Comparison of ENCODE assay signal across 21 cellular contexts in genomic region chr2:54649633-54650032, GRCh38.
DNase-seq lines count a peak whose midpoint lies in the region; ATAC-seq and TF ChIP-seq lines count a peak whose summit lies in the region.
"Had no signal": no experiment of that assay in that cellular context is flagged by ENCODE, and none has a peak within 500 bp of the region (broad histone marks: within the 10 kb centered on the region; RNA-seq: fewer than 3 reads in every experiment).

No MANE protein-coding gene starts in this region.

- H3K56ac ChIP-seq in IMR-90 (ENCODE audit: extremely low read depth, insufficient read depth, low read length): no peak overlapping the region

- no peak overlapping the region for H2BK120ac ChIP-seq in IMR-90 (ENCODE audit: low read depth, low read length)

- no peak overlapping the region for H2AK5ac ChIP-seq in IMR-90 (ENCODE audit: low read depth, low read length)

- peaks cover 0 to 20% of the 10 kb centered on the region in 2 experiments; a peak in 3 of 4 replicates for H3K79me1 ChIP-seq in IMR-90 (ENCODE audit: low read depth in 1 of 2, low read length in 2 of 2)

- H3K9me3 ChIP-seq in IMR-90 (ENCODE audit: control insufficient read depth, insufficient read depth, low read length) (no peaks in the 10 kb centered on the region), mammary epithelial cell (replicated peaks; ENCODE audit: insufficient read depth, low read length) (no peaks in the 10 kb centered on the region)
- H3K9me3 ChIP-seq: BE2C had no signal

- H4K8ac ChIP-seq in IMR-90 (ENCODE audit: low read depth in 2 of 2, low read length in 2 of 2): no peak overlapping the region

- no peak overlapping the region for H2BK15ac ChIP-seq in IMR-90 (ENCODE audit: low read depth, low read length)

- peaks cover 13% of the 10 kb centered on the region for H3K9me1 ChIP-seq in IMR-90 (ENCODE audit: insufficient read depth, low read length)

- no peak overlapping the region for H4K5ac ChIP-seq in IMR-90 (ENCODE audit: low read depth, low read length)

- H3K4ac ChIP-seq in IMR-90 (ENCODE audit: low read depth, low read length): no peak overlapping the region

- peaks cover 79% of the 10 kb centered on the region for H3K36me3 Mint-ChIP-seq in T-helper 2 cell treated with Interferon-gamma antibody and Interleukin-4, amounts not matched to agents 5 μg/mL and 100 μg/mL, for 36 hours (ENCODE audit: low read depth)
- H3K36me3 Mint-ChIP-seq in stimulated activated effector memory CD8-positive, alpha-beta T cell treated with anti-CD3 and anti-CD28 coated beads, Interleukin-12 subunit alpha, Interleukin-12 subunit beta, amount 100 ng/mL, for 72 hours: peaks cover 92% of the 10 kb centered on the region
- H3K36me3 Mint-ChIP-seq in activated naive CD8-positive, alpha-beta T cell treated with anti-CD3 and anti-CD28 coated beads for 36 hours: peaks cover 21% of the 10 kb centered on the region

- H3K4me1 ChIP-seq in IMR-90 (ENCODE audit: control insufficient read depth, insufficient read depth, low read length) (no peaks in the 10 kb centered on the region), mammary epithelial cell (ENCODE audit: insufficient read depth, low read length) (no peaks in the 10 kb centered on the region)
- H3K4me1 ChIP-seq: BE2C had no signal

- no peak for TF ChIP-seq RAD21 in IMR-90 (IDR thresholded peaks at IDR 0.05; ENCODE audit: low read length)

- no peak for ATAC-seq in IMR-90 (ENCODE audit: low read depth)
- no peak for ATAC-seq in stimulated activated effector memory CD8-positive, alpha-beta T cell treated with anti-CD3 and anti-CD28 coated beads, Interleukin-12 subunit alpha, Interleukin-12 subunit beta, amount 100 ng/mL, for 72 hours
- no peak for ATAC-seq in GM21576 (IDR thresholded peaks at IDR 0.05; ENCODE audit: unreplicated experiment)

- no peak overlapping the region for H4K91ac ChIP-seq in IMR-90 (ENCODE audit: insufficient read depth, low read depth, low read length)

- TF ChIP-seq POLR2A in IMR-90 (IDR thresholded peaks at IDR 0.05; ENCODE audit: low read depth, low read length): no peak

- no peak for DNase-seq in T-helper 2 cell treated with Interferon-gamma antibody and Interleukin-4, amounts not matched to agents 5 μg/mL and 100 μg/mL, for 36 hours (ENCODE audit: low spot score)
- DNase-seq in T-helper 2 cell (no peak), IMR-90 (no peak), mammary epithelial cell (no peak), NCI-H128 (lab: John Stamatoyannopoulos, UW; ENCODE audit: unreplicated experiment) (no peak)
- DNase-seq in stimulated activated effector memory CD8-positive, alpha-beta T cell treated with anti-CD3 and anti-CD28 coated beads, Interleukin-12 subunit alpha, Interleukin-12 subunit beta, amount 100 ng/mL, for 72 hours (ENCODE audit: low spot score in 2 of 2): no peak
- DNase-seq in activated naive CD8-positive, alpha-beta T cell treated with anti-CD3 and anti-CD28 coated beads for 36 hours: no peak
- DNase-seq: ACHN, BE2C, DMS53, HCEC 1CT, NCI-H1092, NCI-H1436, NCI-H187 treated with DMSO at 0.1 percent for 48 hours, NCI-H69, SIG-M5 had no signal

- POLR2A ChIA-PET in IMR-90 (lab: Charles Lee; ENCODE audit: unreplicated experiment): no interaction called here

- 96% methylated on average over 6 of the region's 12 CpGs; no CpG with 5 or more reads in 1 of the 2 experiments for WGBS in IMR-90 (ENCODE audit: extremely low coverage in 2 of 2, insufficient read length in 1 of 2), 2 experiments
- WGBS in mammary epithelial cell (ENCODE audit: low coverage, missing lambda C conversion rate): 92% methylated on average over 10 of the region's 12 CpGs

- no peaks in the 10 kb centered on the region for H3K9me3 Mint-ChIP-seq in T-helper 2 cell treated with Interferon-gamma antibody and Interleukin-4, amounts not matched to agents 5 μg/mL and 100 μg/mL, for 36 hours
- no peaks in the 10 kb centered on the region for H3K9me3 Mint-ChIP-seq in stimulated activated effector memory CD8-positive, alpha-beta T cell treated with anti-CD3 and anti-CD28 coated beads, Interleukin-12 subunit alpha, Interleukin-12 subunit beta, amount 100 ng/mL, for 72 hours
- H3K9me3 Mint-ChIP-seq in activated naive CD8-positive, alpha-beta T cell treated with anti-CD3 and anti-CD28 coated beads for 36 hours: no peaks in the 10 kb centered on the region
- H3K9me3 Mint-ChIP-seq: IgD-negative memory B cell had no signal

- H3K9ac ChIP-seq in IMR-90 (ENCODE audit: low read depth, low read length) (no peak overlapping the region), mammary epithelial cell (ENCODE audit: insufficient read depth, low read length) (no peak overlapping the region)
- H3K9ac ChIP-seq: KMS-11 had no signal

- peaks cover 8% of the 10 kb centered on the region for H3K4me1 Mint-ChIP-seq in T-helper 2 cell treated with Interferon-gamma antibody and Interleukin-4, amounts not matched to agents 5 μg/mL and 100 μg/mL, for 36 hours (ENCODE audit: low read depth)
- peaks cover 9% of the 10 kb centered on the region for H3K4me1 Mint-ChIP-seq in stimulated activated effector memory CD8-positive, alpha-beta T cell treated with anti-CD3 and anti-CD28 coated beads, Interleukin-12 subunit alpha, Interleukin-12 subunit beta, amount 100 ng/mL, for 72 hours
- peaks cover 8% of the 10 kb centered on the region for H3K4me1 Mint-ChIP-seq in activated naive CD8-positive, alpha-beta T cell treated with anti-CD3 and anti-CD28 coated beads for 36 hours

- no peak overlapping the region for H2BK20ac ChIP-seq in IMR-90 (ENCODE audit: low read depth, low read length)

- H3K4me2 ChIP-seq in IMR-90 (ENCODE audit: low read depth, low read length) (no peak overlapping the region), mammary epithelial cell (ENCODE audit: insufficient read depth, low read depth, low read length) (no peak overlapping the region)
- H3K4me2 ChIP-seq: KMS-11 had no signal

- no peaks in the 10 kb centered on the region for H3K27me3 Mint-ChIP-seq in T-helper 2 cell treated with Interferon-gamma antibody and Interleukin-4, amounts not matched to agents 5 μg/mL and 100 μg/mL, for 36 hours (ENCODE audit: low read depth)
- no peaks in the 10 kb centered on the region for H3K27me3 Mint-ChIP-seq in activated naive CD8-positive, alpha-beta T cell treated with anti-CD3 and anti-CD28 coated beads for 36 hours
- H3K27me3 Mint-ChIP-seq: IgD-negative memory B cell had no signal

- no peak overlapping the region for H3K4me3 Mint-ChIP-seq in T-helper 2 cell treated with Interferon-gamma antibody and Interleukin-4, amounts not matched to agents 5 μg/mL and 100 μg/mL, for 36 hours
- H3K4me3 Mint-ChIP-seq in stimulated activated effector memory CD8-positive, alpha-beta T cell treated with anti-CD3 and anti-CD28 coated beads, Interleukin-12 subunit alpha, Interleukin-12 subunit beta, amount 100 ng/mL, for 72 hours: no peak overlapping the region
- no peak overlapping the region for H3K4me3 Mint-ChIP-seq in activated naive CD8-positive, alpha-beta T cell treated with anti-CD3 and anti-CD28 coated beads for 36 hours
- H3K4me3 Mint-ChIP-seq: IgD-negative memory B cell had no signal

- CTCF ChIA-PET in IMR-90 (lab: Yijun Ruan, JAX): no interaction called here
- CTCF ChIA-PET in mammary epithelial cell (lab: Charles Lee; ENCODE audit: low non-redundant PET): no interaction called here

- dilution Hi-C loops in IMR-90 (cut with HindIII; ENCODE audit: low sequenced_read_pairs, unreplicated experiment) (no loop called here), mammary epithelial cell (cut with HindIII; ENCODE audit: low sequenced_read_pairs) (no loop called here)

- H3K14ac ChIP-seq in IMR-90 (replicated peaks; ENCODE audit: low read depth, low read length): no peak overlapping the region

- no peak overlapping the region for H3K4me3 ChIP-seq in IMR-90 (ENCODE audit: insufficient read depth, low read depth, low read length)
- H3K4me3 ChIP-seq in mammary epithelial cell (replicated peaks in 1 of 3; ENCODE audit: insufficient read depth in 1 of 3, low read depth in 2 of 3, low read length in 3 of 3): no peak overlapping the region
- H3K4me3 ChIP-seq: SK-N-MC had no signal

- H3K27ac ChIP-seq in IMR-90 (ENCODE audit: insufficient read depth, low read length) (no peak overlapping the region), mammary epithelial cell (ENCODE audit: insufficient read depth, low read depth, low read length) (no peak overlapping the region)
- H3K27ac ChIP-seq: 22Rv1, KMS-11, SK-N-MC had no signal

- peaks cover 4% of the 10 kb centered on the region for H3K79me2 ChIP-seq in mammary epithelial cell (ENCODE audit: insufficient read depth, low read length)

- H2BK5ac ChIP-seq in IMR-90 (ENCODE audit: low read depth, low read length, poor library complexity, severe bottlenecking): no peak overlapping the region

- H2AK9ac ChIP-seq in IMR-90 (replicated peaks; ENCODE audit: low read depth, low read length, poor library complexity): no peak overlapping the region

- H2AFZ ChIP-seq in IMR-90 (replicated peaks; ENCODE audit: low read length, poor library complexity) (no peak overlapping the region), mammary epithelial cell (ENCODE audit: low read depth, low read length) (no peak overlapping the region)

- H4K20me1 ChIP-seq in IMR-90 (ENCODE audit: insufficient read depth, low read length): no peaks in the 10 kb centered on the region
- H4K20me1 ChIP-seq in mammary epithelial cell (ENCODE audit: insufficient read depth, low read length): no peaks in the 10 kb centered on the region

- H3K27ac Mint-ChIP-seq in T-helper 2 cell treated with Interferon-gamma antibody and Interleukin-4, amounts not matched to agents 5 μg/mL and 100 μg/mL, for 36 hours: peak overlapping the region; percentile 27
- peak overlapping the region; percentile 2 for H3K27ac Mint-ChIP-seq in stimulated activated effector memory CD8-positive, alpha-beta T cell treated with anti-CD3 and anti-CD28 coated beads, Interleukin-12 subunit alpha, Interleukin-12 subunit beta, amount 100 ng/mL, for 72 hours
- no peak overlapping the region for H3K27ac Mint-ChIP-seq in activated naive CD8-positive, alpha-beta T cell treated with anti-CD3 and anti-CD28 coated beads for 36 hours

- H3K27me3 ChIP-seq in IMR-90 (ENCODE audit: control insufficient read depth, insufficient read depth, low read length) (no peaks in the 10 kb centered on the region), mammary epithelial cell (ENCODE audit: insufficient read depth, low read length) (no peaks in the 10 kb centered on the region)
- H3K27me3 ChIP-seq: BE2C had no signal

- H3K36me3 ChIP-seq in IMR-90 (ENCODE audit: control insufficient read depth, insufficient read depth, low read length): peaks cover 68% of the 10 kb centered on the region
- peaks cover 67% of the 10 kb centered on the region for H3K36me3 ChIP-seq in mammary epithelial cell (ENCODE audit: insufficient read depth, low read length)

- TF ChIP-seq CTCF in IMR-90 (conservative IDR thresholded peaks at IDR 0.05; ENCODE audit: low read depth, low read length): no peak
- no peak for TF ChIP-seq CTCF in mammary epithelial cell (conservative IDR thresholded peaks at IDR 0.05 in 1 of 2, IDR thresholded peaks at IDR 0.05 in 1 of 2; ENCODE audit: extremely low read depth in 1 of 2, insufficient read depth in 1 of 2, low read depth in 1 of 2, low read length in 2 of 2)

- no peak overlapping the region for H3K23ac ChIP-seq in IMR-90 (ENCODE audit: low read depth, low read length)

- intact Hi-C loops in IMR-90 (cut with micrococcal nuclease): no loop called here
- intact Hi-C loops in mammary epithelial cell (cut with micrococcal nuclease): loop anchor here (5.0 kb wide), 1 partner anchor 542 kb away; no protein-coding TSS in a partner anchor

- in situ Hi-C loops in IMR-90 (cut with MboI; ENCODE audit: low sequenced_read_pairs) (no loop called here), mammary epithelial cell (cut with MboI; ENCODE audit: low sequenced_read_pairs in 2 of 2) (no loop called here)

- BruUV-seq in IMR-90 (replicated peaks; lab: Mats Ljungman, UMichigan) (TSS peak; percentile 97), mammary epithelial cell (replicated peaks; lab: Mats Ljungman, UMichigan) (TSS peak; percentile 85)

- H3K18ac ChIP-seq in IMR-90 (ENCODE audit: low read depth, low read length): no peak overlapping the region
